ENCODE assay signal across 9 cellular contexts in genomic region chr11:108958446-108959123, GRCh38.
DNase-seq lines count a peak whose midpoint lies in the region; ATAC-seq and TF ChIP-seq lines count a peak whose summit lies in the region.
"Had no signal": no experiment of that assay in that cellular context is flagged by ENCODE, and none has a peak within 500 bp of the region (broad histone marks: within the 10 kb centered on the region; RNA-seq: fewer than 3 reads in every experiment).

No MANE protein-coding gene starts in this region.

- no peaks in the 10 kb centered on the region for H3K27me3 ChIP-seq in BJ (ENCODE audit: control insufficient read depth, insufficient read depth, low read length)
- no peaks in the 10 kb centered on the region for H3K27me3 ChIP-seq in MM.1S (replicated peaks; ENCODE audit: insufficient read depth, low read length)

- peaks cover 22% of the 10 kb centered on the region for H3K4me1 ChIP-seq in MM.1S (ENCODE audit: low read length)

- no peak overlapping the region for H3K4me3 ChIP-seq in BJ (ENCODE audit: low read depth, low read length)
- peak overlapping the region; percentile 28; the same call in 1 of the 2 replicates for H3K4me3 ChIP-seq in MM.1S (ENCODE audit: low read length)

- TF ChIP-seq CTCF in BJ (IDR thresholded peaks at IDR 0.05; ENCODE audit: insufficient read depth, low read depth, low read length) (0 out of 2 replicates have a peak, but pooled peaks have one; percentile 7), MM.1S (IDR thresholded peaks at IDR 0.05; ENCODE audit: low read length) (0 out of 2 replicates have a peak, but pooled peaks have one; percentile 3)

- POLR2A ChIA-PET in BJ (lab: Charles Lee): no interaction called here

- H4K20me1 ChIP-seq in MM.1S (ENCODE audit: insufficient read depth, low read length): no peaks in the 10 kb centered on the region

- H3K9me3 ChIP-seq in MM.1S (replicated peaks; ENCODE audit: insufficient read depth, low read length): no peaks in the 10 kb centered on the region

- H2AFZ ChIP-seq in MM.1S (ENCODE audit: low read length): peak overlapping the region; percentile 77

- peak overlapping the region; percentile 70; the same call in 1 of the 2 replicates for H3K27ac ChIP-seq in MM.1S (ENCODE audit: low read length)

- H3K36me3 ChIP-seq in BJ (ENCODE audit: control insufficient read depth, insufficient read depth, low read length): no peaks in the 10 kb centered on the region
- H3K36me3 ChIP-seq in MM.1S (replicated peaks; ENCODE audit: insufficient read depth, low read length): no peaks in the 10 kb centered on the region

- H3K9me2 ChIP-seq in MM.1S (replicated peaks; ENCODE audit: insufficient read depth, low read length): no peaks in the 10 kb centered on the region

- no peaks in the 10 kb centered on the region for H3K79me2 ChIP-seq in MM.1S (ENCODE audit: low read length)

- peaks cover 22% of the 10 kb centered on the region for H3F3A ChIP-seq in MM.1S (ENCODE audit: insufficient read depth, low read length)

- H3K9ac ChIP-seq in MM.1S (ENCODE audit: low read length): peak overlapping the region; percentile 28; the same call in 1 of the 2 replicates

- DNase-seq in BJ (ENCODE audit: low read depth) (no peak), MM.1S (peak; percentile 88), activated gamma-delta T cell (lab: John Stamatoyannopoulos, UW) (no peak), NCI-H2081 treated with DMSO at 0.1 percent for 48 hours (lab: John Stamatoyannopoulos, UW) (no peak), NCI-H446 treated with DMSO at 0.1 percent for 48 hours (lab: John Stamatoyannopoulos, UW) (no peak)
- DNase-seq in stimulated activated naive CD4-positive, alpha-beta T cell treated with Interleukin-2 at 50 U/mL for 16 hours (lab: John Stamatoyannopoulos, UW): no peak
- DNase-seq: cerebellar nuclear complex had no signal

- H3K4me2 ChIP-seq in MM.1S (ENCODE audit: low read depth, low read length): peak overlapping the region; percentile 68

- peak; percentile 74 for ATAC-seq in GM21529 (IDR thresholded peaks at IDR 0.05; ENCODE audit: unreplicated experiment)
- peak; percentile 76 for ATAC-seq in esophagus mucosa

- CTCF ChIA-PET in BJ (lab: Yijun Ruan, JAX): no interaction called here
